Comparison of ENCODE assay signal across 11 cellular contexts in genomic region chr12:118783703-118784102, GRCh38.
"Had no signal": no experiment of that assay in that cellular context is flagged by ENCODE, and none has a peak within 500 bp of the region (broad histone marks: within the 10 kb centered on the region; RNA-seq: fewer than 3 reads in every experiment).

No MANE protein-coding gene starts in this region.

- H3K9ac ChIP-seq: GM23248, KMS-11 had no signal

- H3K36me3 ChIP-seq: HAP-1 had no signal

- DNase-seq: GM23248, GOT3, H7, HFFc6, Karpas-422, KBM-7 had no signal

- H3K4me1 ChIP-seq: HAP-1 had no signal

- ATAC-seq: HCT116, HepG2 had no signal

- H3K9me3 ChIP-seq: HAP-1 had no signal

- H3K27ac ChIP-seq: GM23248, HL-60, KMS-11 had no signal

- H3K4me3 ChIP-seq: GM23248, HAP-1 had no signal

- H3K4me2 ChIP-seq: KMS-11 had no signal
